Comparison of ENCODE assay signal across 1 cellular context in the genomic region with DNA sequence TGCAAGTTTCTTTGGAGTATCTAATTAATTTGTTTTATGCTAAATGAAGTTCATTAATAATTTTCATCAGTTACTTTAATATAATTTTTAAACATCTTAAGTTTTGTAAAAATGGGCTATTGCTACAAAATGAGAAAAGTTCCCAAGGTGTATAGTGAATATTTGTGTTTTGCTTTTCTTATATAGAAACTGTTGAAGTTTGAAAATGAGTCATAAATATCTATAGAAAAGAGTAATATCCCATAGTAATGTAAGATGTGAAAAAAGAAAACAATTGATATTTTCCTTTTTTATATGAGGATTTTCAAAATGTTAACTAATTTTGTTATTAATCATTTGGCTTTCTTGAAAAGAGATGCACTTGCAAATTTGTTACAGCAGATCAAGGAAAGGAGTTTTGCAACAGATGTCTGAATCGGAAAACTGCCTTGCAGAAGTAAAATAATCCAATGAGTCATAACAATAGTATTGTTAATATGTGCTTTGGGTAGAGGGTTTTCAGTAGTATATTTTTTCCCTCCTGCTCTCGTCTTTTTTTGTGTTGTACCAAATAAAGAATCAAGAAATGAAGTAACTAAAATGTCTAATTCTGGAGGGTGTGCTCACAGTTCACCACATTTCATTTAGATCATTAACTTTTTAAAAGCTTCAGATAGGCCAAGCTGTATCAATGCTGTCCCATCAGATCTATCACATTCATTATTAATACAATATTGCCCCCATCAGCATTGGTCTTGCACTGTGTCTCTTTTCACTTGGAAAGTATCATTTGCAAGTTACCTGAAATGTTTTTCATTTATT.
TF ChIP-seq lines count a peak whose summit lies in the region.

No MANE protein-coding gene starts in this region.

TF ChIP-seq in GM12878, 131 proteins besides CTCF, POLR2A, EP300 and RAD21 (continued from another document):
- no peak for TF ChIP-seq SIX5 (IDR thresholded peaks at IDR 0.05; ENCODE audit: low read depth, low read length, severe bottlenecking)
- no peak for TF ChIP-seq PAX8 (IDR thresholded peaks at IDR 0.05)
- peak; percentile 12 for TF ChIP-seq MEF2B (IDR thresholded peaks at IDR 0.05; ENCODE audit: partially characterized antibody, poor library complexity, severe bottlenecking)
- no peak for TF ChIP-seq HDAC6 (IDR thresholded peaks at IDR 0.05; ENCODE audit: unreplicated experiment)
- TF ChIP-seq ASH2L (IDR thresholded peaks at IDR 0.05; ENCODE audit: borderline replicate concordance, low read depth) = no peak
- no peak for TF ChIP-seq GATAD2B (conservative IDR thresholded peaks at IDR 0.05; ENCODE audit: low read depth)
- no peak for TF ChIP-seq WRNIP1 (IDR thresholded peaks at IDR 0.05; ENCODE audit: borderline replicate concordance, low read depth, low read length)
- no peak for TF ChIP-seq BHLHE40 (IDR thresholded peaks at IDR 0.05; ENCODE audit: borderline replicate concordance in 1 of 2, low read depth in 2 of 2, low read length in 1 of 2)
- TF ChIP-seq FOXM1 (IDR thresholded peaks at IDR 0.05; ENCODE audit: low read depth, low read length) = peak; percentile 66; the same call in 1 of the 2 replicates
- no peak for TF ChIP-seq BCL3 (IDR thresholded peaks at IDR 0.05; ENCODE audit: borderline replicate concordance, insufficient read depth, low read depth, low read length, poor library complexity, severe bottlenecking)
- TF ChIP-seq SRF (IDR thresholded peaks at IDR 0.05; ENCODE audit: low read depth in 2 of 2, low read length in 2 of 2) = no peak
- TF ChIP-seq HCFC1 (IDR thresholded peaks at IDR 0.05; ENCODE audit: low read length) = no peak
- TF ChIP-seq RB1 (IDR thresholded peaks at IDR 0.05; ENCODE audit: borderline replicate concordance) = no peak
- no peak for TF ChIP-seq TCF12 (IDR thresholded peaks at IDR 0.05; ENCODE audit: low read depth, low read length)
- TF ChIP-seq ZNF274 (IDR thresholded peaks at IDR 0.05; ENCODE audit: insufficient read depth, insufficient read length) = no peak
- peak; percentile 95 for TF ChIP-seq NFIC (IDR thresholded peaks at IDR 0.05; ENCODE audit: low read depth, low read length)
- TF ChIP-seq TCF3 (IDR thresholded peaks at IDR 0.05; ENCODE audit: borderline replicate concordance, insufficient read depth, low read depth, low read length) = no peak
- TF ChIP-seq CBX5 (IDR thresholded peaks at IDR 0.05; ENCODE audit: low read depth) = no peak
- TF ChIP-seq SUPT20H (IDR thresholded peaks at IDR 0.05; ENCODE audit: borderline replicate concordance, control insufficient read depth, low read depth, low read length) = no peak
- no peak for TF ChIP-seq BACH1 (IDR thresholded peaks at IDR 0.05; ENCODE audit: borderline replicate concordance)
- no peak for TF ChIP-seq NR2F1 (conservative IDR thresholded peaks at IDR 0.05)
- TF ChIP-seq POLR2AphosphoS2 (IDR thresholded peaks at IDR 0.05; ENCODE audit: low read depth, low read length) = no peak
- TF ChIP-seq IRF4 (IDR thresholded peaks at IDR 0.05; ENCODE audit: low read depth, low read length) = peak; percentile 83
- TF ChIP-seq, protein P1, sequence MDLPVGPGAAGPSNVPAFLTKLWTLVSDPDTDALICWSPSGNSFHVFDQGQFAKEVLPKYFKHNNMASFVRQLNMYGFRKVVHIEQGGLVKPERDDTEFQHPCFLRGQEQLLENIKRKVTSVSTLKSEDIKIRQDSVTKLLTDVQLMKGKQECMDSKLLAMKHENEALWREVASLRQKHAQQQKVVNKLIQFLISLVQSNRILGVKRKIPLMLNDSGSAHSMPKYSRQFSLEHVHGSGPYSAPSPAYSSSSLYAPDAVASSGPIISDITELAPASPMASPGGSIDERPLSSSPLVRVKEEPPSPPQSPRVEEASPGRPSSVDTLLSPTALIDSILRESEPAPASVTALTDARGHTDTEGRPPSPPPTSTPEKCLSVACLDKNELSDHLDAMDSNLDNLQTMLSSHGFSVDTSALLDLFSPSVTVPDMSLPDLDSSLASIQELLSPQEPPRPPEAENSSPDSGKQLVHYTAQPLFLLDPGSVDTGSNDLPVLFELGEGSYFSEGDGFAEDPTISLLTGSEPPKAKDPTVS (IDR thresholded peaks at IDR 0.05; ENCODE audit: low read depth, low read length) = no peak
- peak in 1 of 2 experiments; percentile 34; a peak in 1 of 4 replicates for TF ChIP-seq ETV6 (conservative IDR thresholded peaks at IDR 0.05 in 1 of 2, IDR thresholded peaks at IDR 0.05 in 1 of 2; ENCODE audit: borderline replicate concordance in 1 of 2, low read depth in 1 of 2)
- TF ChIP-seq POU2F2 (IDR thresholded peaks at IDR 0.05; ENCODE audit: borderline replicate concordance, low read depth, low read length) = no peak
- TF ChIP-seq JUND (IDR thresholded peaks at IDR 0.05; ENCODE audit: low read depth, low read length) = no peak
- TF ChIP-seq, protein P2, sequence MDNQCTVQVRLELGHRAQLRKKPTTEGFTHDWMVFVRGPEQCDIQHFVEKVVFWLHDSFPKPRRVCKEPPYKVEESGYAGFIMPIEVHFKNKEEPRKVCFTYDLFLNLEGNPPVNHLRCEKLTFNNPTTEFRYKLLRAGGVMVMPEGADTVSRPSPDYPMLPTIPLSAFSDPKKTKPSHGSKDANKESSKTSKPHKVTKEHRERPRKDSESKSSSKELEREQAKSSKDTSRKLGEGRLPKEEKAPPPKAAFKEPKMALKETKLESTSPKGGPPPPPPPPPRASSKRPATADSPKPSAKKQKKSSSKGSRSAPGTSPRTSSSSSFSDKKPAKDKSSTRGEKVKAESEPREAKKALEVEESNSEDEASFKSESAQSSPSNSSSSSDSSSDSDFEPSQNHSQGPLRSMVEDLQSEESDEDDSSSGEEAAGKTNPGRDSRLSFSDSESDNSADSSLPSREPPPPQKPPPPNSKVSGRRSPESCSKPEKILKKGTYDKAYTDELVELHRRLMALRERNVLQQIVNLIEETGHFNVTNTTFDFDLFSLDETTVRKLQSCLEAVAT (IDR thresholded peaks at IDR 0.05) = no peak
- no peak for TF ChIP-seq ZNF384 (IDR thresholded peaks at IDR 0.05; ENCODE audit: borderline replicate concordance, low read depth, low read length)
- TF ChIP-seq TAF1 (IDR thresholded peaks at IDR 0.05; ENCODE audit: borderline replicate concordance, low read depth, low read length) = no peak
- no peak for TF ChIP-seq IKZF1 (conservative IDR thresholded peaks at IDR 0.05)
- no peak for TF ChIP-seq EGR1 (IDR thresholded peaks at IDR 0.05; ENCODE audit: borderline replicate concordance in 1 of 2, low read depth in 2 of 2, low read length in 2 of 2)
- peak; percentile 95 for TF ChIP-seq JUNB (IDR thresholded peaks at IDR 0.05)
- TF ChIP-seq, protein P3, sequence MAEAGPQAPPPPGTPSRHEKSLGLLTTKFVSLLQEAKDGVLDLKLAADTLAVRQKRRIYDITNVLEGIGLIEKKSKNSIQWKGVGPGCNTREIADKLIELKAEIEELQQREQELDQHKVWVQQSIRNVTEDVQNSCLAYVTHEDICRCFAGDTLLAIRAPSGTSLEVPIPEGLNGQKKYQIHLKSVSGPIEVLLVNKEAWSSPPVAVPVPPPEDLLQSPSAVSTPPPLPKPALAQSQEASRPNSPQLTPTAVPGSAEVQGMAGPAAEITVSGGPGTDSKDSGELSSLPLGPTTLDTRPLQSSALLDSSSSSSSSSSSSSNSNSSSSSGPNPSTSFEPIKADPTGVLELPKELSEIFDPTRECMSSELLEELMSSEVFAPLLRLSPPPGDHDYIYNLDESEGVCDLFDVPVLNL (IDR thresholded peaks at IDR 0.05; ENCODE audit: low read depth, low read length) = no peak
- TF ChIP-seq, protein P4, sequence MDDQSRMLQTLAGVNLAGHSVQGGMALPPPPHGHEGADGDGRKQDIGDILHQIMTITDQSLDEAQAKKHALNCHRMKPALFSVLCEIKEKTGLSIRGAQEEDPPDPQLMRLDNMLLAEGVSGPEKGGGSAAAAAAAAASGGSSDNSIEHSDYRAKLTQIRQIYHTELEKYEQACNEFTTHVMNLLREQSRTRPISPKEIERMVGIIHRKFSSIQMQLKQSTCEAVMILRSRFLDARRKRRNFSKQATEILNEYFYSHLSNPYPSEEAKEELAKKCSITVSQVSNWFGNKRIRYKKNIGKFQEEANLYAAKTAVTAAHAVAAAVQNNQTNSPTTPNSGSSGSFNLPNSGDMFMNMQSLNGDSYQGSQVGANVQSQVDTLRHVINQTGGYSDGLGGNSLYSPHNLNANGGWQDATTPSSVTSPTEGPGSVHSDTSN (IDR thresholded peaks at IDR 0.05; ENCODE audit: insufficient replicate concordance, low read depth, low read length) = no peak
- TF ChIP-seq, protein P5, sequence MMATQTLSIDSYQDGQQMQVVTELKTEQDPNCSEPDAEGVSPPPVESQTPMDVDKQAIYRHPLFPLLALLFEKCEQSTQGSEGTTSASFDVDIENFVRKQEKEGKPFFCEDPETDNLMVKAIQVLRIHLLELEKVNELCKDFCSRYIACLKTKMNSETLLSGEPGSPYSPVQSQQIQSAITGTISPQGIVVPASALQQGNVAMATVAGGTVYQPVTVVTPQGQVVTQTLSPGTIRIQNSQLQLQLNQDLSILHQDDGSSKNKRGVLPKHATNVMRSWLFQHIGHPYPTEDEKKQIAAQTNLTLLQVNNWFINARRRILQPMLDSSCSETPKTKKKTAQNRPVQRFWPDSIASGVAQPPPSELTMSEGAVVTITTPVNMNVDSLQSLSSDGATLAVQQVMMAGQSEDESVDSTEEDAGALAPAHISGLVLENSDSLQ (IDR thresholded peaks at IDR 0.05) = no peak
- no peak for TF ChIP-seq MYC (IDR thresholded peaks at IDR 0.05; ENCODE audit: insufficient read depth, insufficient read length, insufficient replicate concordance, low read length, severe bottlenecking)
- 0 out of 2 replicates have a peak, but pooled peaks have one; percentile 14 for TF ChIP-seq CREM (IDR thresholded peaks at IDR 0.05; ENCODE audit: low read depth)
- no peak for TF ChIP-seq RELA (IDR thresholded peaks at IDR 0.05; ENCODE audit: borderline replicate concordance, partially characterized antibody)
- no peak for TF ChIP-seq BRCA1 (IDR thresholded peaks at IDR 0.05; ENCODE audit: low read depth, low read length)
- TF ChIP-seq ATF7 (IDR thresholded peaks at IDR 0.05; ENCODE audit: low read depth) = no peak
